Comparison of ENCODE assay signal across 23 cellular contexts in genomic region chr18:45780568-45780967, GRCh38. TPM values are rescaled to one million over a fixed set of nuclear protein-coding genes. Genes with fewer than 3 reads are reported as not detected.
DNase-seq lines count a peak whose midpoint lies in the region; ATAC-seq and TF ChIP-seq lines count a peak whose summit lies in the region.
"Had no signal": no experiment of that assay in that cellular context is flagged by ENCODE, and none has a peak within 500 bp of the region (broad histone marks: within the 10 kb centered on the region; RNA-seq: fewer than 3 reads in every experiment).

No MANE protein-coding gene starts in this region.

- BruUV-seq in A673 (replicated peaks; lab: Mats Ljungman, UMichigan), result no TSS peak

- no peak overlapping the region for H3K27ac ChIP-seq in A673 (ENCODE audit: low read depth, low read length, poor library complexity, severe bottlenecking)
- H3K27ac ChIP-seq: left lung, vagina had no signal

- no peak overlapping the region for H3K4me3 ChIP-seq in fibroblast of the aortic adventitia (ENCODE audit: low read depth, low read length)
- no peak overlapping the region for H3K4me3 ChIP-seq in A673 (ENCODE audit: low read depth, low read length, poor library complexity, severe bottlenecking)
- H3K4me3 ChIP-seq: K562, left lung, vagina had no signal

- no peaks in the 10 kb centered on the region for H3K36me3 ChIP-seq in A673 (ENCODE audit: insufficient read depth, low read length, poor library complexity, severe bottlenecking)
- H3K36me3 ChIP-seq: left lung, vagina had no signal

- TF ChIP-seq CTCF in AG09319 (IDR thresholded peaks at IDR 0.05; ENCODE audit: low read depth, low read length), result no peak
- TF ChIP-seq CTCF in fibroblast of the aortic adventitia (IDR thresholded peaks at IDR 0.05; ENCODE audit: insufficient read depth, low read length), result no peak
- no peak for TF ChIP-seq CTCF in A673 (conservative IDR thresholded peaks at IDR 0.05; ENCODE audit: low read depth, low read length)

- CTCF ChIA-PET in A673 (lab: Charles Lee), result no interaction called here

- in situ Hi-C loops in SK-MEL-5 (cut with HindIII; ENCODE audit: low pct_unique_long_range_greater_than_20kb, low sequenced_read_pairs), result no loop called here

- no peak for ATAC-seq in GM19395 (IDR thresholded peaks at IDR 0.05; ENCODE audit: unreplicated experiment)
- ATAC-seq in HG02759 (IDR thresholded peaks at IDR 0.05; ENCODE audit: unreplicated experiment), result no peak
- ATAC-seq: activated CD8-positive, alpha-beta T cell treated with anti-CD3 and anti-CD28 coated beads for 36 hours; activated naive CD4-positive, alpha-beta T cell treated with anti-CD3 and anti-CD28 coated beads, Interleukin-2, amount 50 U/mL, for 72 hours; K562; left lung had no signal

- DNase-seq in AG09319 (ENCODE audit: extremely low read depth, low read depth) (peak; percentile 57), HCEC 1CT (peak; percentile 39), SK-MEL-5 (ENCODE audit: low read depth, low spot score) (peak; percentile 36), fibroblast of the aortic adventitia (ENCODE audit: low read depth) (peak; percentile 84), NCI-H1694 (lab: John Stamatoyannopoulos, UW) (no peak), A673 (ENCODE audit: low spot score) (no peak)
- DNase-seq: activated CD4-positive, CD25-positive, alpha-beta regulatory T cell; activated CD8-positive, alpha-beta T cell treated with anti-CD3 and anti-CD28 coated beads for 36 hours; activated T-cell treated with anti-CD3 and anti-CD28 coated beads, Interleukin-2, amount 50 U/mL, for 24 hours; CD4-positive, CD25-positive, alpha-beta regulatory T cell; cortex of kidney; DMS153; left lung; NCI-H1048; NCI-H2171; NCI-H526 treated with DMSO at 0.1 percent for 48 hours had no signal

- no peaks in the 10 kb centered on the region for H3K27me3 ChIP-seq in A673 (replicated peaks; ENCODE audit: insufficient read depth, low read depth, low read length, poor library complexity)
- H3K27me3 ChIP-seq: left lung, vagina had no signal

- POLR2A ChIA-PET in A673 (lab: Charles Lee; ENCODE audit: low non-redundant PET), result no interaction called here

- no peaks in the 10 kb centered on the region for H3K9me3 ChIP-seq in A673 (ENCODE audit: low read depth, low read length, poor library complexity, severe bottlenecking)
- H3K9me3 ChIP-seq: left lung, vagina had no signal

- intact Hi-C loops in A673 (cut with micrococcal nuclease; ENCODE audit: unreplicated experiment), result no loop called here

- H3K4me1 ChIP-seq in A673 (ENCODE audit: insufficient read depth, low read length, poor library complexity, severe bottlenecking), result no peaks in the 10 kb centered on the region
- H3K4me1 ChIP-seq: vagina had no signal

RNA-seq across cellular contexts. Expression of gene SIGLEC15, which starts 44.9 kb away (rescaled TPM):
- 0.05 TPM in 1 of 2 replicates, not detected in the other for total RNA-seq in SK-MEL-5 (2014; rRNA removed; shearing (Covaris generic))
- not detected in 2 replicates for polyA plus RNA-seq in SK-MEL-5 (2015; cell fraction: cytosol; rRNA removed)
- polyA plus RNA-seq in SK-MEL-5 (2015; cell fraction: nucleus; rRNA removed), result not detected in 2 replicates
- total RNA-seq in fibroblast of the aortic adventitia (ENCODE audit: low replicate concordance) (8.4 TPM in 1 of 2 replicates, not detected in the other), A673 (2021) (0.85 and 0.92 TPM in 2 replicates)
- total RNA-seq: activated CD8-positive, alpha-beta T cell treated with anti-CD3 and anti-CD28 coated beads for 36 hours; activated naive CD4-positive, alpha-beta T cell treated with anti-CD3 and anti-CD28 coated beads, Interleukin-2, amount 50 U/mL, for 72 hours; CD4-positive, CD25-positive, alpha-beta regulatory T cell; K562; neural crest cell; vagina had no signal
- polyA plus RNA-seq: K562 had no signal

RNA-seq across cellular contexts. Expression of gene SLC14A1, which starts 56.6 kb away (rescaled TPM):
- not detected in 2 replicates for total RNA-seq in SK-MEL-5 (2014; rRNA removed; shearing (Covaris generic))
- 0.04 TPM in 1 of 2 replicates, not detected in the other for polyA plus RNA-seq in SK-MEL-5 (2015; cell fraction: cytosol; rRNA removed)
- 0.41 and 0.84 TPM in 2 replicates for polyA plus RNA-seq in SK-MEL-5 (2015; cell fraction: nucleus; rRNA removed)
- total RNA-seq in fibroblast of the aortic adventitia (ENCODE audit: low replicate concordance) (5.6 and 254 TPM in 2 replicates), A673 (2021) (not detected in 2 replicates)
- total RNA-seq: bronchial epithelial cell, neural crest cell had no signal

Comparison
In these comparisons a context has a peak if more than half of its experiments do, and no peak if none do; other contexts are left out.
1. DNase-seq: peak in AG09319 (single experiment), HCEC 1CT (single experiment), SK-MEL-5 (single experiment) and fibroblast of the aortic adventitia (single experiment); none in NCI-H1694 (single experiment) and A673 (single experiment).